Comparison of ENCODE assay signal across 21 cellular contexts in the genomic region with DNA sequence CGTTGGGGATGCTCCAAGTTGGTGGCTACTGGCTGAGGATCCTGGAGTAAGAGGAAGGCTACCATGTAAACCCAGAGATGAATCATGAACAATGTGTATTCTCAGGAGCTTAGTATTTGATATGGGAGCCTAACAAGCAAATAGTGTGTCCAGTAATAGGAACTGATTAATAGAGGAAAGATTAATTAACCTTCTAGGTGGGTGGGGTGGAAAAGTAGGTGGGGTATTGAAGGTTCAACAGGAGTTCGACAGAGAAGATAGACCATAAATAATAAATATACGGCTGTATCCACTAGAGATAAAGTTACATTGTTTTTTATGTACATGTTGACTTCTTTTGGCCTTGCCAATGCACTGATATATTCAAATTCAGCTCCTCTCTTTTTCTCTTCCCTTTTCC.
"Had no signal": no experiment of that assay in that cellular context is flagged by ENCODE, and none has a peak within 500 bp of the region (broad histone marks: within the 10 kb centered on the region; RNA-seq: fewer than 3 reads in every experiment).

No MANE protein-coding gene starts in this region.

- H3K4me2 ChIP-seq: hepatocyte had no signal

- H3K27ac Mint-ChIP-seq: nephron progenitor cell, progenitor cell of endocrine pancreas had no signal

- H3K4me3 ChIP-seq: gastroesophageal sphincter, hepatocyte, left lung, lower lobe of right lung, right lobe of liver, stomach, tibial artery had no signal

- H3K9me3 Mint-ChIP-seq: activated naive CD8-positive, alpha-beta T cell treated with anti-CD3 and anti-CD28 coated beads, Interleukin-2, amount 10 ng/mL, durations not matched to agents 7 days and 5 days; activated T-helper 1 cell treated with anti-CD3 and anti-CD28 coated beads, Interleukin-12 subunit alpha, Interleukin-12 subunit beta, Interleukin-2, Interleukin-4 antibody, amounts not matched to agents 30 ng/mL and 10 ng/mL and 1 ng/mL, durations not matched to agents 14 hours and 24 hours and 36 hours; nephron progenitor cell had no signal

- H3K27me3 ChIP-seq: brain microvascular endothelial cell, gastroesophageal sphincter, hepatocyte, left lung, neutrophil, right lobe of liver, stomach, tibial artery had no signal

- DNase-seq: activated CD4-positive, alpha-beta T cell treated with anti-CD3 and anti-CD28 coated beads, Interleukin-2, amount 50 U/mL, for 1 hour; activated CD4-positive, CD25-positive, alpha-beta regulatory T cell treated with anti-CD3 and anti-CD28 coated beads, Interleukin-2, amount 50 U/mL, for 72 hours; activated naive CD8-positive, alpha-beta T cell treated with anti-CD3 and anti-CD28 coated beads, Interleukin-2, amount 10 ng/mL, durations not matched to agents 7 days and 5 days; activated T-cell treated with anti-CD3 and anti-CD28 coated beads for 4 hours; amniotic stem cell; brain microvascular endothelial cell; cortex of kidney; left lung; lower lobe of right lung; mesenchymal stem cell; nephron progenitor cell; right lobe of liver; stimulated activated CD4-positive, alpha-beta T cell treated with anti-CD3 and anti-CD28 coated beads, Interleukin-12 subunit alpha, Interleukin-12 subunit beta, amount 100 ng/mL, for 4 hours; stimulated activated CD4-positive, alpha-beta T cell treated with anti-CD3 and anti-CD28 coated beads, Interleukin-4, amount 100 ng/mL, for 1 hour; stomach; tibial artery had no signal

- H3K27me3 Mint-ChIP-seq: activated naive CD8-positive, alpha-beta T cell treated with anti-CD3 and anti-CD28 coated beads, Interleukin-2, amount 10 ng/mL, durations not matched to agents 7 days and 5 days; progenitor cell of endocrine pancreas had no signal

- H3K27ac ChIP-seq: brain microvascular endothelial cell, gastroesophageal sphincter, hepatocyte, left lung, lower lobe of right lung, neutrophil, right lobe of liver, stomach, tibial artery had no signal

- H3K36me3 ChIP-seq: brain microvascular endothelial cell, left lung, lower lobe of right lung, right lobe of liver, tibial artery had no signal

- H3K4me3 Mint-ChIP-seq: activated naive CD8-positive, alpha-beta T cell treated with anti-CD3 and anti-CD28 coated beads, Interleukin-2, amount 10 ng/mL, durations not matched to agents 7 days and 5 days; activated T-helper 1 cell treated with anti-CD3 and anti-CD28 coated beads, Interleukin-12 subunit alpha, Interleukin-12 subunit beta, Interleukin-2, Interleukin-4 antibody, amounts not matched to agents 30 ng/mL and 10 ng/mL and 1 ng/mL, durations not matched to agents 14 hours and 24 hours and 36 hours; nephron progenitor cell had no signal

- H3K79me2 ChIP-seq: hepatocyte had no signal

- H2AFZ ChIP-seq: hepatocyte had no signal

- ATAC-seq: gastroesophageal sphincter, left lung, lower lobe of right lung, right lobe of liver had no signal

- H3K9me3 ChIP-seq: gastroesophageal sphincter, left lung, lower lobe of right lung, neutrophil, right lobe of liver, stomach, tibial artery had no signal
